In genomic region chr3:159052494-159052893, GRCh38 we compare ENCODE assay signal across 6 cellular contexts. TPM values are rescaled to one million over a fixed set of nuclear protein-coding genes. Genes with fewer than 3 reads are reported as not detected.
"Had no signal": no experiment of that assay in that cellular context is flagged by ENCODE, and none has a peak within 500 bp of the region (broad histone marks: within the 10 kb centered on the region; RNA-seq: fewer than 3 reads in every experiment).

No MANE protein-coding gene starts in this region.

RNA-seq across cellular contexts. Expression of gene IQCJ, which starts 16.6 kb away (rescaled TPM):
- total RNA-seq: GM23248, GM23338, H1, H7, H9, HFFc6 had no signal
- polyA plus RNA-seq: GM23248, GM23338, H1 had no signal
